ENCODE assay signal across 9 cellular contexts in genomic region chr11:79092791-79093313, GRCh38.
A peak's percentile ranks its signal among the peaks of the same experiment; 100 is the strongest.
DNase-seq lines count a peak whose midpoint lies in the region; ATAC-seq and TF ChIP-seq lines count a peak whose summit lies in the region.
"Had no signal": no experiment of that assay in that cellular context is flagged by ENCODE, and none has a peak within 500 bp of the region (broad histone marks: within the 10 kb centered on the region; RNA-seq: fewer than 3 reads in every experiment).

No MANE protein-coding gene starts in this region.

- peaks cover under 1% of the 10 kb centered on the region for H3K27me3 Mint-ChIP-seq in stimulated activated memory B cell treated with anti-CD40 and anti-IgM and Interleukin-4, amounts not matched to agents 10 μg/mL and 1 μg/mL and 100 μg/mL, for 72 hours

- H3K4me3 ChIP-seq in cardiac fibroblast (replicated peaks in 1 of 2; ENCODE audit: low read depth in 2 of 2, low read length in 2 of 2) = no peak overlapping the region

- peak; percentile 78 for DNase-seq in ELR (ENCODE audit: low read depth)
- DNase-seq in NCI-H226 = peak; percentile 100
- peak; percentile 95 to 98 for DNase-seq in cardiac fibroblast (ENCODE audit: low read depth in 2 of 2)
- peak; percentile 13 for DNase-seq in mucosa of gallbladder (ENCODE audit: low spot score)
- no peak for DNase-seq in NCI-H748 treated with DMSO at 0.1 percent for 48 hours (lab: John Stamatoyannopoulos, UW)
- no peak for DNase-seq in inferior parietal cortex (ENCODE audit: extremely low spot score)
- no peak for DNase-seq in NCI-H524 treated with DMSO at 0.1 percent for 48 hours (lab: John Stamatoyannopoulos, UW)
- DNase-seq: NCI-H2171 had no signal

- no peak for ATAC-seq in stimulated activated memory B cell treated with anti-CD40 and anti-IgM and Interleukin-4, amounts not matched to agents 10 μg/mL and 1 μg/mL and 100 μg/mL, for 72 hours

- TF ChIP-seq CTCF in cardiac fibroblast (IDR thresholded peaks at IDR 0.05; ENCODE audit: low read depth, low read length) = no peak

- H3K27ac Mint-ChIP-seq in stimulated activated memory B cell treated with anti-CD40 and anti-IgM and Interleukin-4, amounts not matched to agents 10 μg/mL and 1 μg/mL and 100 μg/mL, for 72 hours = no peak overlapping the region

- no peaks in the 10 kb centered on the region for H3K4me1 Mint-ChIP-seq in stimulated activated memory B cell treated with anti-CD40 and anti-IgM and Interleukin-4, amounts not matched to agents 10 μg/mL and 1 μg/mL and 100 μg/mL, for 72 hours

- H3K36me3 Mint-ChIP-seq in stimulated activated memory B cell treated with anti-CD40 and anti-IgM and Interleukin-4, amounts not matched to agents 10 μg/mL and 1 μg/mL and 100 μg/mL, for 72 hours = no peaks in the 10 kb centered on the region

- H3K4me3 Mint-ChIP-seq in stimulated activated memory B cell treated with anti-CD40 and anti-IgM and Interleukin-4, amounts not matched to agents 10 μg/mL and 1 μg/mL and 100 μg/mL, for 72 hours = no peak overlapping the region

- H3K9me3 Mint-ChIP-seq in stimulated activated memory B cell treated with anti-CD40 and anti-IgM and Interleukin-4, amounts not matched to agents 10 μg/mL and 1 μg/mL and 100 μg/mL, for 72 hours = peaks cover 3% of the 10 kb centered on the region

Comparison
In these comparisons a context has a peak if more than half of its experiments do, and no peak if none do; other contexts are left out.
1. DNase-seq: peak in ELR (single experiment), NCI-H226 (single experiment), cardiac fibroblast (2 of 2) and mucosa of gallbladder (single experiment); none in NCI-H748 treated with DMSO at 0.1 percent for 48 hours (single experiment), inferior parietal cortex (single experiment) and NCI-H524 treated with DMSO at 0.1 percent for 48 hours (single experiment).